Comparison of ENCODE assay signal across 1 cellular context in genomic region chr6:143163621-143164020, GRCh38.
TF ChIP-seq lines count a peak whose summit lies in the region.

No MANE protein-coding gene starts in this region.

TF ChIP-seq in K562, 482 proteins besides CTCF, POLR2A, EP300 and RAD21 (continued from another document):
- TF ChIP-seq, protein P1, sequence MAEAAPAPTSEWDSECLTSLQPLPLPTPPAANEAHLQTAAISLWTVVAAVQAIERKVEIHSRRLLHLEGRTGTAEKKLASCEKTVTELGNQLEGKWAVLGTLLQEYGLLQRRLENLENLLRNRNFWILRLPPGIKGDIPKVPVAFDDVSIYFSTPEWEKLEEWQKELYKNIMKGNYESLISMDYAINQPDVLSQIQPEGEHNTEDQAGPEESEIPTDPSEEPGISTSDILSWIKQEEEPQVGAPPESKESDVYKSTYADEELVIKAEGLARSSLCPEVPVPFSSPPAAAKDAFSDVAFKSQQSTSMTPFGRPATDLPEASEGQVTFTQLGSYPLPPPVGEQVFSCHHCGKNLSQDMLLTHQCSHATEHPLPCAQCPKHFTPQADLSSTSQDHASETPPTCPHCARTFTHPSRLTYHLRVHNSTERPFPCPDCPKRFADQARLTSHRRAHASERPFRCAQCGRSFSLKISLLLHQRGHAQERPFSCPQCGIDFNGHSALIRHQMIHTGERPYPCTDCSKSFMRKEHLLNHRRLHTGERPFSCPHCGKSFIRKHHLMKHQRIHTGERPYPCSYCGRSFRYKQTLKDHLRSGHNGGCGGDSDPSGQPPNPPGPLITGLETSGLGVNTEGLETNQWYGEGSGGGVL (CRISPR knock-in tag; IDR thresholded peaks at IDR 0.05): no peak
- peak; percentile 62 for TF ChIP-seq ARID1B (IDR thresholded peaks at IDR 0.05)
- 0 out of 2 replicates have a peak, but pooled peaks have one; percentile 4 for TF ChIP-seq CXXC5 (CRISPR knock-in tag; IDR thresholded peaks at IDR 0.05)
- TF ChIP-seq TRIM24 (IDR thresholded peaks at IDR 0.05): 0 out of 4 replicates have a peak, but pooled peaks of 1 of the 2 experiments have one; percentile 21
- TF ChIP-seq CBX2 (IDR thresholded peaks at IDR 0.05; ENCODE audit: insufficient read depth, low read length, poor library complexity, severe bottlenecking): no peak
- TF ChIP-seq ZNF316 (IDR thresholded peaks at IDR 0.05): peak; percentile 73
- TF ChIP-seq CBFA2T3 (IDR thresholded peaks at IDR 0.05): peak; percentile 45
- peak; percentile 73 for TF ChIP-seq C11orf30 (IDR thresholded peaks at IDR 0.05; ENCODE audit: low read depth)
- TF ChIP-seq SOX6 (IDR thresholded peaks at IDR 0.05): peak; percentile 77; the same call in 1 of the 2 replicates
- TF ChIP-seq DMBX1 (CRISPR knock-in tag; IDR thresholded peaks at IDR 0.05; ENCODE audit: borderline replicate concordance): no peak
- no peak for TF ChIP-seq KDM5B (IDR thresholded peaks at IDR 0.05; ENCODE audit: insufficient replicate concordance, low read depth, low read length)
- TF ChIP-seq ADNP (tag; IDR thresholded peaks at IDR 0.05): 0 out of 2 replicates have a peak, but pooled peaks have one; percentile 8
- TF ChIP-seq NBN (IDR thresholded peaks at IDR 0.05; ENCODE audit: low read depth): 0 out of 2 replicates have a peak, but pooled peaks have one; percentile 1
- TF ChIP-seq HDAC3 (IDR thresholded peaks at IDR 0.05; ENCODE audit: borderline replicate concordance, partially characterized antibody): peak; percentile 4
- TF ChIP-seq CHD1 (IDR thresholded peaks at IDR 0.05; ENCODE audit: low read length): peak; percentile 46
